Comparison of ENCODE assay signal across 27 cellular contexts in the genomic region with DNA sequence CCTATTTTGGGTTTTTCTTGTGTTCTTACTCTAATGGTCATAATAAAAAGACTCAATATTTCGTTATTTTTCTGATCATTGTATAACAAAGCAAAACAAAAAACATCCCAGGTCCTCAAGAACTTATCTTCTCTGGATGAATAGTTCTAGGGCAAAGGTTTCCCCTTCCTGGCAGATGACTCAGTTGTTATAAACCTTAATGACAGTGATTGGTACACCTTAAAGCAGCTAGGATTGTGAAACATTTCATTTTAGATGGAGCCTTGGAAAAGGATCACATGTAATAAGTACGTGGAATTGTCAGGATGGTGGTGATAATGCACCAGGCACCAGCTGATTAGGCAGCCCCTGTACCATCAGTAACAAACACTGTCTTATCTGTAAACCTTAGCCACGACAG. TPM values are rescaled to one million over a fixed set of nuclear protein-coding genes. Genes with fewer than 3 reads are reported as not detected.
DNase-seq lines count a peak whose midpoint lies in the region; ATAC-seq and TF ChIP-seq lines count a peak whose summit lies in the region.
"Had no signal": no experiment of that assay in that cellular context is flagged by ENCODE, and none has a peak within 500 bp of the region (broad histone marks: within the 10 kb centered on the region; RNA-seq: fewer than 3 reads in every experiment).

No MANE protein-coding gene starts in this region.

- H3K27me3 Mint-ChIP-seq in MCF 10A (ENCODE audit: insufficient read depth, unreplicated experiment), result no peaks in the 10 kb centered on the region

- H3K27me3 ChIP-seq in breast epithelium (no peaks in the 10 kb centered on the region), heart right ventricle (no peaks in the 10 kb centered on the region)
- H3K27me3 ChIP-seq: BE2C had no signal

- intact Hi-C loops in MCF 10A (cut with micrococcal nuclease) (no loop called here), breast epithelium (cut with DNase I; ENCODE audit: low total_unique reads) (no loop called here), heart right ventricle (cut with DNase I) (no loop called here)

- H3K36me3 ChIP-seq in breast epithelium (no peaks in the 10 kb centered on the region), heart right ventricle (no peaks in the 10 kb centered on the region)
- H3K36me3 ChIP-seq: BE2C had no signal

- no peaks in the 10 kb centered on the region for H3K4me1 Mint-ChIP-seq in MCF 10A (ENCODE audit: insufficient read depth, unreplicated experiment)

- no peak for TF ChIP-seq POLR2A in breast epithelium (IDR thresholded peaks at IDR 0.05)

- H3K4me3 ChIP-seq in breast epithelium (no peak overlapping the region), heart right ventricle (no peak overlapping the region)
- H3K4me3 ChIP-seq: GM23338 had no signal

- H3K9me3 Mint-ChIP-seq in MCF 10A (ENCODE audit: unreplicated experiment), result peaks cover 7% of the 10 kb centered on the region

- CTCF ChIA-PET in MCF 10A (lab: Yijun Ruan, JAX), result interaction anchor here (2.1 kb wide), 1 partner anchor 234 kb away, joined by 8 read pairs; a partner anchor contains a TSS

- POLR2A ChIA-PET in MCF 10A (lab: Yijun Ruan, JAX), result interaction anchor here (1.0 kb wide), 1 partner anchor 23 kb away, joined by 3 read pairs; no protein-coding TSS in a partner anchor

- H3K27ac ChIP-seq in breast epithelium (no peak overlapping the region), heart right ventricle (no peak overlapping the region)

- TF ChIP-seq CTCF in MCF 10A (IDR thresholded peaks at IDR 0.05; ENCODE audit: unreplicated experiment), result no peak
- TF ChIP-seq CTCF in breast epithelium (IDR thresholded peaks at IDR 0.05), result no peak
- TF ChIP-seq CTCF in heart right ventricle (IDR thresholded peaks at IDR 0.05), result no peak

- H3K4me3 Mint-ChIP-seq in MCF 10A (ENCODE audit: unreplicated experiment), result no peak overlapping the region
- H3K4me3 Mint-ChIP-seq: GM23338, H9 had no signal

- H3K27ac Mint-ChIP-seq in MCF 10A (ENCODE audit: low read depth, unreplicated experiment), result no peak overlapping the region
- H3K27ac Mint-ChIP-seq: GM23338, H9 had no signal

- no peaks in the 10 kb centered on the region for H3K4me1 ChIP-seq in breast epithelium
- H3K4me1 ChIP-seq in heart right ventricle, result no peaks in the 10 kb centered on the region
- H3K4me1 ChIP-seq: BE2C had no signal

- ATAC-seq in GM18502 (IDR thresholded peaks at IDR 0.05; ENCODE audit: poor library complexity, unreplicated experiment) (no peak), GM21390 (IDR thresholded peaks at IDR 0.05; ENCODE audit: unreplicated experiment) (no peak), heart right ventricle (no peak)
- ATAC-seq: GM23338, Panc1 had no signal

- H3K36me3 Mint-ChIP-seq in MCF 10A (ENCODE audit: insufficient read depth, unreplicated experiment), result no peaks in the 10 kb centered on the region

- no peaks in the 10 kb centered on the region for H3K9me3 ChIP-seq in breast epithelium
- peaks cover 0 to 7% (median 0%) of the 10 kb centered on the region in 11 donors for H3K9me3 ChIP-seq in heart right ventricle
- H3K9me3 ChIP-seq: BE2C, SK-N-SH had no signal

- 65 to 70% methylated on average over 3 of the region's 3 CpGs for WGBS in heart right ventricle, 2 donors

- no TSS peak for BruUV-seq in MCF 10A (replicated peaks; lab: Mats Ljungman, UMichigan)

- peak; percentile 40 for DNase-seq in MCF 10A (ENCODE audit: unreplicated experiment)
- no peak for DNase-seq in breast epithelium (ENCODE audit: low spot score in 2 of 2)
- DNase-seq in amniotic epithelial cell (ENCODE audit: low read depth), result peak; percentile 42
- DNase-seq in kidney tubule cell (ENCODE audit: low spot score), result peak; percentile 30
- DNase-seq in NCI-H748 treated with DMSO at 0.1 percent for 48 hours (lab: John Stamatoyannopoulos, UW), result no peak
- no peak for DNase-seq in heart right ventricle
- DNase-seq: 8988T, ACHN, BE2C, DMS53, H9, KBM-7, MM.1S, NCI-H1694 treated with DMSO at 0.1 percent for 48 hours, NCI-H2081 treated with DMSO at 0.1 percent for 48 hours, NCI-H2171, NCI-H345, NCI-H510A treated with DMSO at 0.1 percent for 48 hours, NCI-H774, SK-N-SH had no signal

RNA-seq across cellular contexts. Expression of a gene that starts 47.2 kb away (rescaled TPM):
- total RNA-seq in MCF 10A (2022) (not detected in 2 replicates), breast epithelium (under 1 TPM in 2 of 3 donors, not detected in 1; 0.15 to 0.33 TPM), heart right ventricle (under 1 TPM in 1 of 10 donors, not detected in 9; 0.17 TPM)
- polyA plus RNA-seq in heart right ventricle, result not detected
- total RNA-seq: Daoy, G401, GM23338, H9, LHCN-M2 had no signal
- polyA plus RNA-seq: GM23338, SK-N-SH had no signal

Comparison
In these comparisons a context has a peak if more than half of its experiments do, and no peak if none do; other contexts are left out.
1. DNase-seq: peak in MCF 10A (single experiment), amniotic epithelial cell (single experiment) and kidney tubule cell (single experiment); none in breast epithelium (0 of 2), NCI-H748 treated with DMSO at 0.1 percent for 48 hours (single experiment) and heart right ventricle (0 of 2).